Comparison of ENCODE assay signal across 14 cellular contexts in genomic region chr11:48170840-48171233, GRCh38. TPM values are rescaled to one million over a fixed set of nuclear protein-coding genes. Genes with fewer than 3 reads are reported as not detected.
A peak's percentile ranks its signal among the peaks of the same experiment; 100 is the strongest.
DNase-seq lines count a peak whose midpoint lies in the region; ATAC-seq and TF ChIP-seq lines count a peak whose summit lies in the region.
"Had no signal": no experiment of that assay in that cellular context is flagged by ENCODE, and none has a peak within 500 bp of the region (broad histone marks: within the 10 kb centered on the region; RNA-seq: fewer than 3 reads in every experiment).

No MANE protein-coding gene starts in this region.

- CTCF ChIA-PET in activated CD4-positive, alpha-beta memory T cell treated with anti-CD3 and anti-CD28 coated beads for 36 hours (lab: Charles Lee), result no interaction called here

- H3K27me3 ChIP-seq in endodermal cell (ENCODE audit: control insufficient read depth, insufficient read depth, low read length, poor library complexity, severe bottlenecking), result no peaks in the 10 kb centered on the region

- no peak for TF ChIP-seq CTCF in lower leg skin (IDR thresholded peaks at IDR 0.05)
- no peak for TF ChIP-seq CTCF in endodermal cell (conservative IDR thresholded peaks at IDR 0.05)

- no peak for ATAC-seq in stimulated activated naive CD8-positive, alpha-beta T cell treated with anti-CD3 and anti-CD28 coated beads, Interleukin-15, amount 100 ng/mL, for 72 hours
- ATAC-seq: activated CD4-positive, CD25-positive, alpha-beta regulatory T cell treated with anti-CD3 and anti-CD28 coated beads, Interleukin-2, amount 50 U/mL, for 24 hours had no signal

- no peak for DNase-seq in stimulated activated naive CD8-positive, alpha-beta T cell treated with anti-CD3 and anti-CD28 coated beads, Interleukin-15, amount 100 ng/mL, for 72 hours
- DNase-seq in activated CD4-positive, alpha-beta memory T cell treated with anti-CD3 and anti-CD28 coated beads for 36 hours, result peak; percentile 11
- DNase-seq in hepatic stellate cell (ENCODE audit: low spot score) (peak; percentile 24), nucleus accumbens (lab: John Stamatoyannopoulos, UW) (no peak), lower leg skin (ENCODE audit: low spot score in 2 of 2) (no peak), endodermal cell (no peak), NCI-H187 (lab: John Stamatoyannopoulos, UW) (no peak)
- DNase-seq: NCI-H2107; stimulated activated CD4-positive, alpha-beta T cell treated with anti-CD3 and anti-CD28 coated beads, Interleukin-15, amount 100 ng/mL, for 24 hours had no signal

- H3K4me1 ChIP-seq in endodermal cell (ENCODE audit: control insufficient read depth, insufficient read depth, low read length), result no peaks in the 10 kb centered on the region

- H3K27me3 Mint-ChIP-seq in stimulated activated naive CD8-positive, alpha-beta T cell treated with anti-CD3 and anti-CD28 coated beads, Interleukin-15, Interleukin-2, amounts not matched to agents 100 ng/mL and 50 ng/mL, for 24 hours, result no peaks in the 10 kb centered on the region
- no peaks in the 10 kb centered on the region for H3K27me3 Mint-ChIP-seq in stimulated activated naive CD8-positive, alpha-beta T cell treated with anti-CD3 and anti-CD28 coated beads, Interleukin-15, amount 100 ng/mL, for 72 hours
- no peaks in the 10 kb centered on the region for H3K27me3 Mint-ChIP-seq in activated CD4-positive, alpha-beta memory T cell treated with anti-CD3 and anti-CD28 coated beads for 36 hours
- no peaks in the 10 kb centered on the region for H3K27me3 Mint-ChIP-seq in endodermal cell (ENCODE audit: insufficient read depth)
- H3K27me3 Mint-ChIP-seq: activated naive CD8-positive, alpha-beta T cell had no signal

- peak overlapping the region; percentile 23 for H3K27ac Mint-ChIP-seq in stimulated activated naive CD8-positive, alpha-beta T cell treated with anti-CD3 and anti-CD28 coated beads, Interleukin-15, Interleukin-2, amounts not matched to agents 100 ng/mL and 50 ng/mL, for 24 hours
- H3K27ac Mint-ChIP-seq in stimulated activated naive CD8-positive, alpha-beta T cell treated with anti-CD3 and anti-CD28 coated beads, Interleukin-15, amount 100 ng/mL, for 72 hours, result peak overlapping the region in 1 of 2 donors; percentile 55
- no peak overlapping the region for H3K27ac Mint-ChIP-seq in activated CD4-positive, alpha-beta memory T cell treated with anti-CD3 and anti-CD28 coated beads for 36 hours
- H3K27ac Mint-ChIP-seq in endodermal cell, result no peak overlapping the region

- peaks cover 10% of the 10 kb centered on the region for H3K36me3 ChIP-seq in endodermal cell (ENCODE audit: control insufficient read depth, insufficient read depth, low read length)

- H3K4me3 ChIP-seq in lower leg skin (ENCODE audit: low read depth, poor library complexity, severe bottlenecking) (no peak overlapping the region), endodermal cell (ENCODE audit: low read length) (no peak overlapping the region)
- H3K4me3 ChIP-seq: lung had no signal

- H3K27ac ChIP-seq in endodermal cell (ENCODE audit: low read depth, low read length), result no peak overlapping the region

- H3K4me1 Mint-ChIP-seq in stimulated activated naive CD8-positive, alpha-beta T cell treated with anti-CD3 and anti-CD28 coated beads, Interleukin-15, Interleukin-2, amounts not matched to agents 100 ng/mL and 50 ng/mL, for 24 hours (ENCODE audit: low read depth), result peaks cover 18% of the 10 kb centered on the region
- H3K4me1 Mint-ChIP-seq in stimulated activated naive CD8-positive, alpha-beta T cell treated with anti-CD3 and anti-CD28 coated beads, Interleukin-15, amount 100 ng/mL, for 72 hours, result peaks cover 26% of the 10 kb centered on the region
- H3K4me1 Mint-ChIP-seq in activated CD4-positive, alpha-beta memory T cell treated with anti-CD3 and anti-CD28 coated beads for 36 hours (ENCODE audit: low read depth), result peaks cover 23% of the 10 kb centered on the region
- no peaks in the 10 kb centered on the region for H3K4me1 Mint-ChIP-seq in endodermal cell

- 48 to 55% methylated on average over 4 of the region's 4 CpGs for WGBS in lower leg skin, 2 donors
- 88 to 94% methylated on average over 4 of the region's 4 CpGs for WGBS in endodermal cell (ENCODE audit: insufficient coverage in 1 of 2, insufficient read length in 1 of 2), 2 experiments

- no peak for TF ChIP-seq POLR2A in lower leg skin (IDR thresholded peaks at IDR 0.05)

- intact Hi-C loops in activated CD4-positive, alpha-beta memory T cell treated with anti-CD3 and anti-CD28 coated beads for 36 hours (cut with micrococcal nuclease), result loop anchor here (5.0 kb wide), 2 partner anchors 136 to 239 kb away; partner anchors contain the start of gene OR4S1
- intact Hi-C loops in lower leg skin (cut with DNase I; ENCODE audit: low total_unique reads), result no loop called here

- POLR2A ChIA-PET in activated CD4-positive, alpha-beta memory T cell treated with anti-CD3 and anti-CD28 coated beads for 36 hours (lab: Charles Lee), result no interaction called here

- H3K4me3 Mint-ChIP-seq in stimulated activated naive CD8-positive, alpha-beta T cell treated with anti-CD3 and anti-CD28 coated beads, Interleukin-15, Interleukin-2, amounts not matched to agents 100 ng/mL and 50 ng/mL, for 24 hours, result no peak overlapping the region
- H3K4me3 Mint-ChIP-seq in stimulated activated naive CD8-positive, alpha-beta T cell treated with anti-CD3 and anti-CD28 coated beads, Interleukin-15, amount 100 ng/mL, for 72 hours, result no peak overlapping the region
- no peak overlapping the region for H3K4me3 Mint-ChIP-seq in activated CD4-positive, alpha-beta memory T cell treated with anti-CD3 and anti-CD28 coated beads for 36 hours
- no peak overlapping the region for H3K4me3 Mint-ChIP-seq in endodermal cell
- H3K4me3 Mint-ChIP-seq: activated naive CD8-positive, alpha-beta T cell had no signal

- no peaks in the 10 kb centered on the region for H3K9me3 ChIP-seq in endodermal cell (ENCODE audit: control insufficient read depth, low read length)

- no peaks in the 10 kb centered on the region for H3K9me3 Mint-ChIP-seq in stimulated activated naive CD8-positive, alpha-beta T cell treated with anti-CD3 and anti-CD28 coated beads, Interleukin-15, Interleukin-2, amounts not matched to agents 100 ng/mL and 50 ng/mL, for 24 hours
- H3K9me3 Mint-ChIP-seq in stimulated activated naive CD8-positive, alpha-beta T cell treated with anti-CD3 and anti-CD28 coated beads, Interleukin-15, amount 100 ng/mL, for 72 hours, result no peaks in the 10 kb centered on the region
- H3K9me3 Mint-ChIP-seq in activated CD4-positive, alpha-beta memory T cell treated with anti-CD3 and anti-CD28 coated beads for 36 hours, result no peaks in the 10 kb centered on the region
- H3K9me3 Mint-ChIP-seq in endodermal cell, result peaks cover 1% of the 10 kb centered on the region

- peaks cover 29% of the 10 kb centered on the region for H3K36me3 Mint-ChIP-seq in stimulated activated naive CD8-positive, alpha-beta T cell treated with anti-CD3 and anti-CD28 coated beads, Interleukin-15, Interleukin-2, amounts not matched to agents 100 ng/mL and 50 ng/mL, for 24 hours (ENCODE audit: low read depth)
- peaks cover 5% of the 10 kb centered on the region for H3K36me3 Mint-ChIP-seq in activated CD4-positive, alpha-beta memory T cell treated with anti-CD3 and anti-CD28 coated beads for 36 hours
- peaks cover 26% of the 10 kb centered on the region for H3K36me3 Mint-ChIP-seq in endodermal cell (ENCODE audit: low read depth)

- H3K9ac ChIP-seq in endodermal cell (ENCODE audit: extremely low read depth, low read length, poor library complexity, severe bottlenecking), result no peak overlapping the region

RNA-seq across cellular contexts. Expression of gene OR4B1, which starts 45.8 kb away (rescaled TPM):
- not detected for total RNA-seq in activated CD4-positive, alpha-beta memory T cell treated with anti-CD3 and anti-CD28 coated beads for 36 hours
- total RNA-seq in lower leg skin (not detected), endodermal cell (not detected)
- polyA plus RNA-seq in endodermal cell (2013, experiment 1 of 2), result not detected
- not detected for polyA plus RNA-seq in endodermal cell (2013, experiment 2 of 2)
- total RNA-seq: lung had no signal
- polyA plus RNA-seq: esophagus, lung had no signal

Comparison
In these comparisons a context has a peak if more than half of its experiments do, and no peak if none do; other contexts are left out.
1. DNase-seq: peak in activated CD4-positive, alpha-beta memory T cell treated with anti-CD3 and anti-CD28 coated beads for 36 hours (single experiment) and hepatic stellate cell (single experiment); none in stimulated activated naive CD8-positive, alpha-beta T cell treated with anti-CD3 and anti-CD28 coated beads, Interleukin-15, amount 100 ng/mL, for 72 hours (0 of 2), nucleus accumbens (0 of 56), lower leg skin (0 of 2), endodermal cell (single experiment) and NCI-H187 (0 of 2).